Comparison of ENCODE assay signal across 8 cellular contexts in genomic region chr16:80027007-80027965, GRCh38.
A peak's percentile ranks its signal among the peaks of the same experiment; 100 is the strongest.
DNase-seq lines count a peak whose midpoint lies in the region; ATAC-seq and TF ChIP-seq lines count a peak whose summit lies in the region.
"Had no signal": no experiment of that assay in that cellular context is flagged by ENCODE, and none has a peak within 500 bp of the region (broad histone marks: within the 10 kb centered on the region; RNA-seq: fewer than 3 reads in every experiment).

No MANE protein-coding gene starts in this region.

- H3K4me3 ChIP-seq in ascending aorta = no peak overlapping the region
- H3K4me3 ChIP-seq: cardiac muscle cell had no signal

- H3K9me3 ChIP-seq in ascending aorta = no peaks in the 10 kb centered on the region

- H3K27me3 ChIP-seq in ascending aorta = no peaks in the 10 kb centered on the region

- peak; percentile 16 for DNase-seq in T follicular helper cell (ENCODE audit: low read depth)
- peak; percentile 26 to 67 for DNase-seq in ascending aorta (ENCODE audit: low spot score in 2 of 2)
- DNase-seq in iPS-NIHi7 (ENCODE audit: extremely low spot score) = peak; percentile 83
- peak; percentile 57 for DNase-seq in stimulated activated CD4-positive, alpha-beta T cell treated with anti-CD3 and anti-CD28 coated beads, Interleukin-4, amount 100 ng/mL, for 24 hours
- DNase-seq in GM13976 (ENCODE audit: low spot score) = no peak

- H3K36me3 ChIP-seq in ascending aorta = no peaks in the 10 kb centered on the region
- H3K36me3 ChIP-seq: cardiac muscle cell had no signal

- TF ChIP-seq CTCF in ascending aorta (IDR thresholded peaks at IDR 0.05) = no peak
- no peak for TF ChIP-seq CTCF in GM13976 (IDR thresholded peaks at IDR 0.05; ENCODE audit: borderline replicate concordance, control extremely low read depth, extremely low read depth, insufficient read depth, missing control alignments)

- intact Hi-C loops in ascending aorta (cut with DNase I) = no loop called here

- no peaks in the 10 kb centered on the region for H3K4me1 ChIP-seq in ascending aorta

- ATAC-seq in GM18520 (IDR thresholded peaks at IDR 0.05; ENCODE audit: unreplicated experiment) (peak; percentile 78), HG03196 (IDR thresholded peaks at IDR 0.05; ENCODE audit: unreplicated experiment) (peak; percentile 87)

- no peak overlapping the region for H3K27ac ChIP-seq in ascending aorta
- H3K27ac ChIP-seq: cardiac muscle cell had no signal

- in situ Hi-C loops in GM13976 (cut with MboI; ENCODE audit: low sequenced_read_pairs, unreplicated experiment) = no loop called here
